Comparison of ENCODE assay signal across 1 cellular context in the genomic region with DNA sequence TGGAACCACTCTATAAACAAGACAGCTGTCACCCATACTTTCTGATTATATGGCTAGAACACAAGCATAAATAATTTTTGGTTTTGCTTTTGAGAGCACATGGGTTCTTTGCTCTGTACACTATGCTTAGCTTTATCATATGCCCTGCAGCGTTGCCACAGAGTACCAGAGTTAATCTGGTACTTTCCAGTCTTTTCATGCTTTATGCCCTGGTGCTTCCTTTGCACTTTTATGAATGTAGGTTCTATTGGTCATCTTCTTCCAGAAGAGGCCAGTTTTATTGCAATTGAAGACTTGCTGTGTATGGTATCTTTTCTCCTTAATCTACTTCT.
TF ChIP-seq lines count a peak whose summit lies in the region.

No MANE protein-coding gene starts in this region.

TF ChIP-seq in HepG2, 621 proteins besides CTCF, POLR2A, EP300 and RAD21:
- TF ChIP-seq ZNF207 (IDR thresholded peaks at IDR 0.05; ENCODE audit: borderline replicate concordance) (no peak), CEBPG (CRISPR knock-in tag; IDR thresholded peaks at IDR 0.05) (no peak), SUZ12 (IDR thresholded peaks at IDR 0.05; ENCODE audit: low read depth, low read length) (no peak), KAT7 (CRISPR knock-in tag; IDR thresholded peaks at IDR 0.05; ENCODE audit: borderline replicate concordance) (no peak), ATAD3A (CRISPR knock-in tag; IDR thresholded peaks at IDR 0.05) (no peak), MXI1 (IDR thresholded peaks at IDR 0.05; ENCODE audit: borderline replicate concordance, low read depth, low read length) (no peak), GATAD1 (CRISPR knock-in tag; IDR thresholded peaks at IDR 0.05) (no peak), NRL (CRISPR knock-in tag; IDR thresholded peaks at IDR 0.05; ENCODE audit: borderline replicate concordance) (no peak), ZNF10 (CRISPR knock-in tag; IDR thresholded peaks at IDR 0.05; ENCODE audit: borderline replicate concordance, low read depth) (no peak), FOXK1 (CRISPR knock-in tag; IDR thresholded peaks at IDR 0.05; ENCODE audit: borderline replicate concordance, low read depth) (no peak), PHF21A (CRISPR knock-in tag; IDR thresholded peaks at IDR 0.05) (no peak), ZNF468 (CRISPR knock-in tag; IDR thresholded peaks at IDR 0.05) (no peak), ZNF460 (CRISPR knock-in tag; IDR thresholded peaks at IDR 0.05; ENCODE audit: borderline replicate concordance) (no peak), ZNF331 (CRISPR knock-in tag; IDR thresholded peaks at IDR 0.05) (no peak), PTBP1 (IDR thresholded peaks at IDR 0.05; ENCODE audit: low read depth, low read length, poor library complexity, severe bottlenecking) (no peak), ZNF205 (CRISPR knock-in tag; IDR thresholded peaks at IDR 0.05) (no peak), KDM3A (CRISPR knock-in tag; IDR thresholded peaks at IDR 0.05; ENCODE audit: low read depth) (no peak), DNMT3B (CRISPR knock-in tag; conservative IDR thresholded peaks at IDR 0.05) (no peak)
- TF ChIP-seq, protein P1, sequence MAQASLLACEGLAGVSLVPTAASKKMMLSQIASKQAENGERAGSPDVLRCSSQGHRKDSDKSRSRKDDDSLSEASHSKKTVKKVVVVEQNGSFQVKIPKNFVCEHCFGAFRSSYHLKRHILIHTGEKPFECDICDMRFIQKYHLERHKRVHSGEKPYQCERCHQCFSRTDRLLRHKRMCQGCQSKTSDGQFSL (CRISPR knock-in tag; IDR thresholded peaks at IDR 0.05) = no peak
- TF ChIP-seq, protein P2, sequence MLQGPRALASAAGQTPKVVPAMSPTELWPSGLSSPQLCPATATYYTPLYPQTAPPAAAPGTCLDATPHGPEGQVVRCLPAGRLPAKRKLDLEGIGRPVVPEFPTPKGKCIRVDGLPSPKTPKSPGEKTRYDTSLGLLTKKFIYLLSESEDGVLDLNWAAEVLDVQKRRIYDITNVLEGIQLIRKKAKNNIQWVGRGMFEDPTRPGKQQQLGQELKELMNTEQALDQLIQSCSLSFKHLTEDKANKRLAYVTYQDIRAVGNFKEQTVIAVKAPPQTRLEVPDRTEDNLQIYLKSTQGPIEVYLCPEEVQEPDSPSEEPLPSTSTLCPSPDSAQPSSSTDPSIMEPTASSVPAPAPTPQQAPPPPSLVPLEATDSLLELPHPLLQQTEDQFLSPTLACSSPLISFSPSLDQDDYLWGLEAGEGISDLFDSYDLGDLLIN (CRISPR knock-in tag; IDR thresholded peaks at IDR 0.05; ENCODE audit: borderline replicate concordance) = no peak
